ENCODE assay signal across 18 cellular contexts in genomic region chr3:169456900-169457299, GRCh38.
"Had no signal": no experiment of that assay in that cellular context is flagged by ENCODE, and none has a peak within 500 bp of the region (broad histone marks: within the 10 kb centered on the region; RNA-seq: fewer than 3 reads in every experiment).

No MANE protein-coding gene starts in this region.

- H3K4me3 Mint-ChIP-seq: neural crest cell had no signal

- H3K9me3 ChIP-seq: ascending aorta, ovary, stomach, upper lobe of left lung had no signal

- H3K4me1 ChIP-seq: ascending aorta had no signal

- H3K36me3 ChIP-seq: ascending aorta, ovary, stomach, upper lobe of left lung had no signal

- H3K27me3 ChIP-seq: ascending aorta, hepatocyte, ovary, stomach, upper lobe of left lung had no signal

- H3K4me3 ChIP-seq: ascending aorta, hepatocyte, ovary, smooth muscle cell, stomach, upper lobe of left lung had no signal

- ATAC-seq: sciatic nerve had no signal

- DNase-seq: activated CD4-positive, alpha-beta T cell treated with anti-CD3 and anti-CD28 coated beads, Interleukin-2, amount 50 U/mL, for 1 hour; activated CD4-positive, CD25-positive, alpha-beta regulatory T cell treated with anti-CD3 and anti-CD28 coated beads, Interleukin-2, amount 50 U/mL, for 72 hours; activated CD8-positive, alpha-beta memory T cell treated with anti-CD3 and anti-CD28 coated beads, Interleukin-2, amount 50 U/mL, for 48 hours; activated effector memory CD4-positive, alpha-beta T cell treated with Interleukin-2 at 50 U/mL for 16 hours; activated naive CD4-positive, alpha-beta T cell treated with anti-CD3 and anti-CD28 coated beads, Interleukin-2, amount 50 U/mL, for 16 hours; activated T-cell treated with anti-CD3 and anti-CD28 coated beads, Interleukin-2, amount 50 U/mL, for 48 hours; cerebellar nuclear complex; cortex of kidney; ovary; stimulated activated CD4-positive, alpha-beta T cell treated with anti-CD3 and anti-CD28 coated beads, Interleukin-4, amount 100 ng/mL, for 1 hour; stomach; T1000; upper lobe of left lung had no signal

- H3K27ac ChIP-seq: ascending aorta, hepatocyte, ovary, stomach, upper lobe of left lung had no signal

- H3K9me3 Mint-ChIP-seq: neural crest cell had no signal

- H3K4me1 Mint-ChIP-seq: neural crest cell had no signal
